ENCODE assay signal across 8 cellular contexts in genomic region chr14:31026395-31027096, GRCh38. TPM values are rescaled to one million over a fixed set of nuclear protein-coding genes. Genes with fewer than 3 reads are reported as not detected.
A peak's percentile ranks its signal among the peaks of the same experiment; 100 is the strongest.
DNase-seq lines count a peak whose midpoint lies in the region; ATAC-seq and TF ChIP-seq lines count a peak whose summit lies in the region.

No MANE protein-coding gene starts in this region.

- peaks cover 10% of the 10 kb centered on the region for H3K4me1 ChIP-seq in endodermal cell (ENCODE audit: control insufficient read depth, insufficient read depth, low read length)
- peaks cover 12% of the 10 kb centered on the region for H3K4me1 ChIP-seq in mesodermal cell (ENCODE audit: control insufficient read depth, insufficient read depth, low read length, poor library complexity, severe bottlenecking)

- H3K4me3 Mint-ChIP-seq in endodermal cell: peak overlapping the region; percentile 84

- H3K36me3 ChIP-seq in endodermal cell (ENCODE audit: control insufficient read depth, insufficient read depth, low read length) (peaks cover 16% of the 10 kb centered on the region), mesodermal cell (ENCODE audit: control insufficient read depth, insufficient read depth, low read length) (peaks cover 13% of the 10 kb centered on the region)

- H3K9me3 ChIP-seq in endodermal cell (ENCODE audit: control insufficient read depth, low read length): peaks cover 2% of the 10 kb centered on the region
- no peaks in the 10 kb centered on the region for H3K9me3 ChIP-seq in mesodermal cell (ENCODE audit: control insufficient read depth, low read length)

- no peaks in the 10 kb centered on the region for H3K27me3 ChIP-seq in endodermal cell (ENCODE audit: control insufficient read depth, insufficient read depth, low read length, poor library complexity, severe bottlenecking)

- H3K27me3 Mint-ChIP-seq in endodermal cell (ENCODE audit: insufficient read depth): no peaks in the 10 kb centered on the region

- H3K27ac ChIP-seq in endodermal cell (ENCODE audit: low read depth, low read length) (peak overlapping the region; percentile 94), mesodermal cell (ENCODE audit: low read depth, low read length, severe bottlenecking) (peak overlapping the region; percentile 97)

- peak overlapping the region; percentile 91 for H3K9ac ChIP-seq in endodermal cell (ENCODE audit: extremely low read depth, low read length, poor library complexity, severe bottlenecking)

- DNase-seq in Caki2 (ENCODE audit: low read depth): peak; percentile 95
- DNase-seq in HUDEP-2 (lab: John Stamatoyannopoulos, UW; ENCODE audit: unreplicated experiment in 76 of 76): peak; percentile 63 to 98 (median 91)
- DNase-seq in NOMO-1 treated with dmso at 0.1 percent for 144 hours (lab: John Stamatoyannopoulos, UW; ENCODE audit: unreplicated experiment): peak; percentile 89
- peak; percentile 75 for DNase-seq in activated CD8-positive, alpha-beta memory T cell treated with anti-CD3 and anti-CD28 coated beads, Interleukin-2, amount 50 U/mL, for 24 hours (ENCODE audit: extremely low read depth)
- DNase-seq in endodermal cell: peak; percentile 98
- peak; percentile 72 for DNase-seq in stimulated activated CD8-positive, alpha-beta memory T cell treated with anti-CD3 and anti-CD28 coated beads, Interleukin-15, amount 100 ng/mL, for 24 hours (ENCODE audit: low read depth)

- WGBS in endodermal cell (ENCODE audit: insufficient coverage in 1 of 2, insufficient read length in 1 of 2), 2 experiments: 0 to 1% methylated on average over 24 to 45 of the region's 48 CpGs
- WGBS in mesodermal cell (ENCODE audit: insufficient coverage in 2 of 2), 2 experiments: 0% methylated on average over 37 to 41 of the region's 48 CpGs

- H3K4me3 ChIP-seq in endodermal cell (ENCODE audit: low read length) (peak overlapping the region; percentile 94), mesodermal cell (ENCODE audit: extremely low read depth, insufficient read depth, low read length, poor library complexity, severe bottlenecking) (peak overlapping the region; percentile 100)

- H3K4me1 Mint-ChIP-seq in endodermal cell: peaks cover 36% of the 10 kb centered on the region

- no peak for TF ChIP-seq CTCF in endodermal cell (conservative IDR thresholded peaks at IDR 0.05)

- peak; percentile 91 for ATAC-seq in GM21390 (IDR thresholded peaks at IDR 0.05; ENCODE audit: unreplicated experiment)

- H3K27ac Mint-ChIP-seq in endodermal cell: peak overlapping the region; percentile 97

- no peaks in the 10 kb centered on the region for H3K9me3 Mint-ChIP-seq in endodermal cell

- peaks cover 7% of the 10 kb centered on the region for H3K36me3 Mint-ChIP-seq in endodermal cell (ENCODE audit: low read depth)

- in situ Hi-C loops in Caki2 (cut with HindIII; ENCODE audit: low pct_unique_long_range_greater_than_20kb, low sequenced_read_pairs): no loop called here

RNA-seq across cellular contexts. Expression of gene STRN3, which starts 0.4 kb away (rescaled TPM):
- 37.3 and 42.6 TPM in 2 replicates for total RNA-seq in Caki2 (2014; rRNA removed; shearing (Covaris generic); ENCODE audit: low replicate concordance)
- total RNA-seq in endodermal cell: 10 to 100 TPM; 56.5 to 58.9 TPM
- 39.3 TPM for polyA plus RNA-seq in endodermal cell (2013, experiment 1 of 2)
- polyA plus RNA-seq in endodermal cell (2013, experiment 2 of 2): 36.0 TPM
- polyA plus RNA-seq in mesodermal cell (2013, experiment 1 of 2): 29.6 TPM
- polyA plus RNA-seq in mesodermal cell (2013, experiment 2 of 2): 32.1 TPM

RNA-seq across cellular contexts. Expression of gene AP4S1, which starts 1.1 kb away (rescaled TPM):
- total RNA-seq in Caki2 (2014; rRNA removed; shearing (Covaris generic); ENCODE audit: low replicate concordance): 13.1 and 23.7 TPM in 2 replicates
- 10 to 100 TPM in 1 of 2 donors, 1 to 10 TPM in 1; 7.6 to 11.1 TPM for total RNA-seq in endodermal cell
- 4.0 TPM for polyA plus RNA-seq in endodermal cell (2013, experiment 1 of 2)
- polyA plus RNA-seq in endodermal cell (2013, experiment 2 of 2): 5.1 TPM
- 3.9 TPM for polyA plus RNA-seq in mesodermal cell (2013, experiment 1 of 2)
- polyA plus RNA-seq in mesodermal cell (2013, experiment 2 of 2): 5.0 TPM

Comparison
In these comparisons a context has a peak if more than half of its experiments do, and no peak if none do; other contexts are left out.
1. Peak in every context shown above with its lines: DNase-seq, ATAC-seq, H3K4me3 ChIP-seq and H3K27ac ChIP-seq.